Comparison of ENCODE assay signal across 15 cellular contexts in the genomic region with DNA sequence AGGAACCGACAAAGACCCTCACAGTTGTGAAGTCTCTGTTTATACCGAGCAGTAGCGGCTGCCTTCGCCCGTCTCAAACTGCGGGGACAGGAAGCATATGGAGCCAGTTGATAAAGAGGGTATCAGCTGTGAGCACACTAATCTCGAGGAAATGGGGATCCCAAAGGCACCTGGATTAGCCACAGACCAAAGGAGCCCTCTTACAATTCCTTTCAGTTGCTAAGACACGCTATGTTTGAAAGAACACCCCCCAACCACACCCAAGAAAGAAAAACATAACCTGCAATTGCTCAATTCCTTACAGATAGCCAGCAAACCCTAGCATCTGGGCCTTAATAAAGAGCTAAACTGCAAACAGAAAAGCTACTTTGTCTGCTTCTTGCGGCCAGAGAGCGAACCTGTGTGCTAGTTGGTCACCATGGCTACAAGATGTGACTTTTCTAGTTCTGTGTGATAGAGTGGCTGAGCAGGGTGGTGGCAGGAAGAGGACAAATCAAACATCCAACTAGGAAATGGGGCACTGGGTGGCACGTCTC. TPM values are rescaled to one million over a fixed set of nuclear protein-coding genes. Genes with fewer than 3 reads are reported as not detected.
DNase-seq lines count a peak whose midpoint lies in the region; ATAC-seq and TF ChIP-seq lines count a peak whose summit lies in the region.
"Had no signal": no experiment of that assay in that cellular context is flagged by ENCODE, and none has a peak within 500 bp of the region (broad histone marks: within the 10 kb centered on the region; RNA-seq: fewer than 3 reads in every experiment).

No MANE protein-coding gene starts in this region.

- no peaks in the 10 kb centered on the region for H3K36me3 ChIP-seq in ovary

- no peaks in the 10 kb centered on the region for H3K36me3 Mint-ChIP-seq in activated CD4-positive, alpha-beta T cell treated with anti-CD3 and anti-CD28 coated beads for 36 hours (ENCODE audit: low read depth)
- no peaks in the 10 kb centered on the region for H3K36me3 Mint-ChIP-seq in T-helper 17 cell (ENCODE audit: low read depth)

- peak; percentile 42 for DNase-seq in activated CD4-positive, alpha-beta T cell treated with anti-CD3 and anti-CD28 coated beads for 36 hours
- DNase-seq in activated CD4-positive, alpha-beta T cell treated with anti-CD3 and anti-CD28 coated beads for 1 hour: no peak
- no peak for DNase-seq in T-helper 17 cell
- no peak for DNase-seq in epithelial cell of prostate (ENCODE audit: low read depth, low spot score)
- peak; percentile 81 for DNase-seq in pulmonary artery endothelial cell (ENCODE audit: low read depth, low spot score)
- no peak for DNase-seq in ovary
- no peak for DNase-seq in GM10266 (ENCODE audit: extremely low spot score)
- DNase-seq: 8988T; activated CD4-positive, CD25-positive, alpha-beta regulatory T cell; HFFc6; psoas muscle; testis had no signal

- no peak for TF ChIP-seq POLR2A in ovary (IDR thresholded peaks at IDR 0.05)

- no peak for TF ChIP-seq EP300 in ovary (IDR thresholded peaks at IDR 0.05)

- H3K9me3 Mint-ChIP-seq in activated CD4-positive, alpha-beta T cell treated with anti-CD3 and anti-CD28 coated beads for 36 hours (ENCODE audit: low read depth): no peaks in the 10 kb centered on the region
- H3K9me3 Mint-ChIP-seq: HFFc6 had no signal

- ATAC-seq in activated CD4-positive, alpha-beta T cell treated with anti-CD3 and anti-CD28 coated beads for 36 hours: no peak
- ATAC-seq in T-helper 17 cell (no peak), GM19324 (IDR thresholded peaks at IDR 0.05; ENCODE audit: low FRiP score, unreplicated experiment) (no peak)
- ATAC-seq: psoas muscle had no signal

- no peak overlapping the region for H3K4me3 Mint-ChIP-seq in activated CD4-positive, alpha-beta T cell treated with anti-CD3 and anti-CD28 coated beads for 36 hours
- H3K4me3 Mint-ChIP-seq in T-helper 17 cell: no peak overlapping the region
- H3K4me3 Mint-ChIP-seq: HFFc6 had no signal

- no peak for TF ChIP-seq CTCF in ovary (IDR thresholded peaks at IDR 0.05)
- no peak for TF ChIP-seq CTCF in GM10266 (IDR thresholded peaks at IDR 0.05; ENCODE audit: control insufficient read depth, insufficient read depth, low read depth, missing control alignments)

- no peak overlapping the region for H3K4me3 ChIP-seq in ovary
- H3K4me3 ChIP-seq: psoas muscle, testis had no signal

- H3K9me3 ChIP-seq in T-helper 17 cell (ENCODE audit: control insufficient read depth, low read length, poor library complexity, severe bottlenecking): no peaks in the 10 kb centered on the region
- H3K9me3 ChIP-seq in ovary: no peaks in the 10 kb centered on the region
- H3K9me3 ChIP-seq: psoas muscle, testis had no signal

- H3K27ac ChIP-seq in epithelial cell of prostate: peak overlapping the region; percentile 33
- no peak overlapping the region for H3K27ac ChIP-seq in ovary
- H3K27ac ChIP-seq: KMS-11, psoas muscle, testis had no signal

- peaks cover 1% of the 10 kb centered on the region for H3K4me1 ChIP-seq in ovary (ENCODE audit: insufficient read depth)

- no peaks in the 10 kb centered on the region for H3K27me3 ChIP-seq in ovary
- H3K27me3 ChIP-seq: testis had no signal

- WGBS in ovary, 3 donors: 70 to 74% (median 70%) methylated on average over 11 of the region's 11 CpGs

- POLR2A ChIA-PET in activated CD4-positive, alpha-beta T cell treated with anti-CD3 and anti-CD28 coated beads for 36 hours (lab: Charles Lee): interaction anchor here (0.6 kb wide), 1 partner anchor 147 kb away, joined by 4 read pairs; no protein-coding TSS in a partner anchor

- CTCF ChIA-PET in activated CD4-positive, alpha-beta T cell treated with anti-CD3 and anti-CD28 coated beads for 36 hours (lab: Charles Lee): interaction anchor here (0.5 to 4.2 kb wide), 14 partner anchors 14 to 160 kb away, joined by 3 to 44 read pairs (median 5); no protein-coding TSS in a partner anchor

- H3K27me3 Mint-ChIP-seq in activated CD4-positive, alpha-beta T cell treated with anti-CD3 and anti-CD28 coated beads for 36 hours: no peaks in the 10 kb centered on the region
- H3K27me3 Mint-ChIP-seq in T-helper 17 cell: no peaks in the 10 kb centered on the region

- peaks cover 78% of the 10 kb centered on the region for H3K4me1 Mint-ChIP-seq in activated CD4-positive, alpha-beta T cell treated with anti-CD3 and anti-CD28 coated beads for 36 hours
- H3K4me1 Mint-ChIP-seq in T-helper 17 cell: peaks cover 38% of the 10 kb centered on the region

- peak overlapping the region; percentile 65 for H3K27ac Mint-ChIP-seq in activated CD4-positive, alpha-beta T cell treated with anti-CD3 and anti-CD28 coated beads for 36 hours
- peak overlapping the region; percentile 86 for H3K27ac Mint-ChIP-seq in T-helper 17 cell
- H3K27ac Mint-ChIP-seq: HFFc6 had no signal

- intact Hi-C loops in activated CD4-positive, alpha-beta T cell treated with anti-CD3 and anti-CD28 coated beads for 36 hours (cut with DNase I, micrococcal nuclease): loop anchor here in 1 of 2 experiments (10.0 kb wide), 1 partner anchor 957 kb away; no protein-coding TSS in a partner anchor
- intact Hi-C loops in ovary (cut with DNase I): loop anchor here in 2 of 4 donors (10.0 kb wide), 1 partner anchor 257 kb away; a partner anchor contains a TSS

RNA-seq across cellular contexts. Expression of a gene that starts 23.3 kb away (rescaled TPM):
- not detected for total RNA-seq in activated CD4-positive, alpha-beta T cell treated with anti-CD3 and anti-CD28 coated beads for 36 hours
- total RNA-seq in T-helper 17 cell: not detected
- total RNA-seq in pulmonary artery endothelial cell: not detected in 2 replicates
- under 1 TPM in 1 of 7 donors, not detected in 6; 0.13 TPM for total RNA-seq in ovary
- polyA plus RNA-seq in ovary: not detected
- total RNA-seq: frontal cortex, HFFc6, psoas muscle had no signal

Comparison
In these comparisons a context has a peak if more than half of its experiments do, and no peak if none do; other contexts are left out.
1. DNase-seq: peak in activated CD4-positive, alpha-beta T cell treated with anti-CD3 and anti-CD28 coated beads for 36 hours (single experiment) and pulmonary artery endothelial cell (single experiment); none in activated CD4-positive, alpha-beta T cell treated with anti-CD3 and anti-CD28 coated beads for 1 hour (single experiment), T-helper 17 cell (0 of 3), epithelial cell of prostate (single experiment), ovary (0 of 5) and GM10266 (single experiment).